ENCODE assay signal across 10 cellular contexts in genomic region chr18:79422022-79422782, GRCh38. TPM values are rescaled to one million over a fixed set of nuclear protein-coding genes. Genes with fewer than 3 reads are reported as not detected.
A peak's percentile ranks its signal among the peaks of the same experiment; 100 is the strongest.
DNase-seq lines count a peak whose midpoint lies in the region; ATAC-seq and TF ChIP-seq lines count a peak whose summit lies in the region.
"Had no signal": no experiment of that assay in that cellular context is flagged by ENCODE, and none has a peak within 500 bp of the region (broad histone marks: within the 10 kb centered on the region; RNA-seq: fewer than 3 reads in every experiment).

No MANE protein-coding gene starts in this region.

- TF ChIP-seq CTCF in CD14-positive monocyte (IDR thresholded peaks at IDR 0.05), result no peak

- peak overlapping the region; percentile 46 to 83 (median 68) for H3K27ac Mint-ChIP-seq in CD14-positive monocyte
- H3K27ac Mint-ChIP-seq in effector memory CD8-positive, alpha-beta T cell, result peak overlapping the region; percentile 52 to 73

- peak; percentile 77 for ATAC-seq in HG03108 (IDR thresholded peaks at IDR 0.05; ENCODE audit: unreplicated experiment)
- ATAC-seq in effector memory CD8-positive, alpha-beta T cell (replicated peaks), result no peak

- H3K9me3 Mint-ChIP-seq in CD14-positive monocyte, result peaks cover 0 to 2% (median 0%) of the 10 kb centered on the region in 7 donors
- H3K9me3 Mint-ChIP-seq in effector memory CD8-positive, alpha-beta T cell, result no peaks in the 10 kb centered on the region

- intact Hi-C loops in CD14-positive monocyte (cut with micrococcal nuclease), result loop anchor here (5.0 kb wide), 2 partner anchors 35 to 40 kb away; no protein-coding TSS in a partner anchor

- H3K27me3 Mint-ChIP-seq in CD14-positive monocyte (ENCODE audit: low read depth in 3 of 3), result peaks cover 2 to 4% (median 2%) of the 10 kb centered on the region in 3 donors
- H3K27me3 Mint-ChIP-seq in effector memory CD8-positive, alpha-beta T cell, result no peaks in the 10 kb centered on the region

- H3K4me3 Mint-ChIP-seq in CD14-positive monocyte, result peak overlapping the region; percentile 47 to 59
- no peak overlapping the region for H3K4me3 Mint-ChIP-seq in effector memory CD8-positive, alpha-beta T cell

- peak; percentile 60 for DNase-seq in CD14-positive monocyte (ENCODE audit: low spot score)
- DNase-seq in GM19238 (ENCODE audit: insufficient read length, low spot score), result peak; percentile 46
- no peak for DNase-seq in effector memory CD8-positive, alpha-beta T cell
- DNase-seq in GOT3 (lab: John Stamatoyannopoulos, UW), result no peak
- no peak for DNase-seq in HuH-7.5 (ENCODE audit: low spot score)
- no peak for DNase-seq in NCI-H748 treated with DMSO at 0.1 percent for 48 hours (lab: John Stamatoyannopoulos, UW)
- no peak for DNase-seq in NCI-H526 (lab: John Stamatoyannopoulos, UW)
- DNase-seq: SHP77 treated with DMSO at 0.1 percent for 48 hours, uterus had no signal

- peaks cover 45 to 62% of the 10 kb centered on the region in 2 donors for H3K36me3 Mint-ChIP-seq in CD14-positive monocyte
- peaks cover 69% of the 10 kb centered on the region for H3K36me3 Mint-ChIP-seq in effector memory CD8-positive, alpha-beta T cell (ENCODE audit: insufficient read depth)

- H3K4me1 Mint-ChIP-seq in CD14-positive monocyte, result peaks cover 18% of the 10 kb centered on the region
- H3K4me1 Mint-ChIP-seq in effector memory CD8-positive, alpha-beta T cell (ENCODE audit: low read depth in 2 of 2), result peaks cover 33 to 35% of the 10 kb centered on the region in 2 donors

RNA-seq across cellular contexts. Expression of gene NFATC1, which starts 26.5 kb away (rescaled TPM):
- polyA plus RNA-seq in CD14-positive monocyte, result 1 to 10 TPM; 7.8 to 8.3 TPM

Comparison
In these comparisons a context has a peak if more than half of its experiments do, and no peak if none do; other contexts are left out.
1. DNase-seq: peak in CD14-positive monocyte (single experiment) and GM19238 (single experiment); none in effector memory CD8-positive, alpha-beta T cell (0 of 3), GOT3 (single experiment), HuH-7.5 (single experiment), NCI-H748 treated with DMSO at 0.1 percent for 48 hours (single experiment) and NCI-H526 (0 of 2).
2. H3K4me3 Mint-ChIP-seq: peak in CD14-positive monocyte (2 of 2); none in effector memory CD8-positive, alpha-beta T cell (0 of 2).